In the genomic region with DNA sequence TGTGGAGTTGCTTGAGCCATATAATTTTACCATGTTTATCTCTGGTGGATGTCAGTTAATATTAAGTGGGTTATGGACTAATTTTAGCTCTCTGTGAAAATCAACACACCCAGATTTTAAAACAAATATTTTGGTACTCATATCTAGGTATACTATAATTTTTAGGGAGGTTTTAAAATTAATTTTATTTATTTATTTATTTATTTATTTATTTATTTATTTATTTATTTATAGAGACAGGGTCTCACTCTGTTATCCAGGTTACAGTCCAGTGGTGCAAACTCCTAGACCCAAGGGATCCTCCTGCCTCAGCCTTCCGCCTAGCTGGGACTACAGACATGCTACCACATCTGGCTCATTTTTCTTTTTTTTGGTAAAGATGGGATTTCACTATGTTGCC, we compare ENCODE assay signal across 8 cellular contexts.
"Had no signal": no experiment of that assay in that cellular context is flagged by ENCODE, and none has a peak within 500 bp of the region (broad histone marks: within the 10 kb centered on the region; RNA-seq: fewer than 3 reads in every experiment).

No MANE protein-coding gene starts in this region.

- DNase-seq: IMR-90, KBM-7, KG1 had no signal

- H3K36me3 Mint-ChIP-seq: IgD-negative memory B cell had no signal

- H3K27ac ChIP-seq: HL-60, KMS-11 had no signal

- H3K4me2 ChIP-seq: KMS-11 had no signal

- FAIRE-seq: HepG2, K562 had no signal

- H3K4me3 ChIP-seq: K562 had no signal

- H3K4me3 Mint-ChIP-seq: IgD-negative memory B cell had no signal
